ENCODE assay signal across 15 cellular contexts in the genomic region with DNA sequence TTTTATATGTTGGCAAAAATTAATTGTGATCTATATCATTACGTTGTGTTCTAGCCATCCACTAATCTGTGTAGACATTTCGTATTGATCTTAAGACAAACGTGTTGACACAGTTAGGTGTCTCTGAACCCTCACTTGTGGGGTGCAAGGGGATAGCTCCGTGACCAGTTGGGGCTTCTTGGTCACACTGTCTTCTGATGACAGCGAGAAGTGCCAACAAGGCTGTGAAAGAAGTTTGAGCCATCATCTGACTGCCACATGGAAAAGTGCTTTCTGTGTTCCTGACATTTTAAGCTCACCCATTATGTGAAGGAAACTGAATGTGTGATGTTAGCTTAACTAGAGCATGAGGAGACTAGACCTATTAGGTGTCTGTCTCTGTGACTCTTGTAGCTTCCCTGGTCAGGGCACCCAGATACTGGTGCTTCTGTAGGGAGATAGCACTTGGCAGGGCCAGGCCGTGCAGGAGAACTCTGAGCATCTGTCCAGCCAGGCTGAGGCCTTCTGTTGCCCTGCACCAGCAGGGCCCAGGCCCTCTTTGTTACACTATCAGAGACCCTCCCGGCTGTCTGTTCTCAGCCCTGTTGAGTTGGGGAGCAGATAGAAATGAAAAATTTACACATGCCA. TPM values are rescaled to one million over a fixed set of nuclear protein-coding genes. Genes with fewer than 3 reads are reported as not detected.
DNase-seq lines count a peak whose midpoint lies in the region; ATAC-seq and TF ChIP-seq lines count a peak whose summit lies in the region.
"Had no signal": no experiment of that assay in that cellular context is flagged by ENCODE, and none has a peak within 500 bp of the region (broad histone marks: within the 10 kb centered on the region; RNA-seq: fewer than 3 reads in every experiment).

No MANE protein-coding gene starts in this region.

- ATAC-seq in GM23338 (no peak), right cardiac atrium (peak; percentile 84 to 88), GM19397 (IDR thresholded peaks at IDR 0.05; ENCODE audit: unreplicated experiment) (no peak)
- ATAC-seq in naive thymus-derived CD4-positive, alpha-beta T cell = no peak
- ATAC-seq: GM12878, HCT116 had no signal

- H3K27me3 ChIP-seq in GM23338 (ENCODE audit: insufficient read depth) = no peaks in the 10 kb centered on the region
- H3K27me3 ChIP-seq in endodermal cell (ENCODE audit: control insufficient read depth, insufficient read depth, low read length, poor library complexity, severe bottlenecking) = no peaks in the 10 kb centered on the region
- H3K27me3 ChIP-seq in right cardiac atrium (ENCODE audit: control insufficient read depth, insufficient read depth) = no peaks in the 10 kb centered on the region
- no peaks in the 10 kb centered on the region for H3K27me3 ChIP-seq in naive thymus-derived CD4-positive, alpha-beta T cell (ENCODE audit: control insufficient read depth in 2 of 2, insufficient read depth in 2 of 2, low read length in 2 of 2)
- H3K27me3 ChIP-seq: BLaER1 treated with 17β-estradiol and CSF1 and Interleukin-3, amounts not matched to agents 10 nM and 100 nM had no signal

- no peaks in the 10 kb centered on the region for H3K9me3 Mint-ChIP-seq in activated T-cell treated with anti-CD3 and anti-CD28 coated beads, Interleukin-2, amount 50 U/mL, for 24 hours
- H3K9me3 Mint-ChIP-seq in GM23338 = no peaks in the 10 kb centered on the region
- no peaks in the 10 kb centered on the region for H3K9me3 Mint-ChIP-seq in endodermal cell
- no peaks in the 10 kb centered on the region for H3K9me3 Mint-ChIP-seq in naive thymus-derived CD4-positive, alpha-beta T cell

- H4K20me1 ChIP-seq in GM23338 (replicated peaks; ENCODE audit: insufficient read depth) = peaks cover 21% of the 10 kb centered on the region

- no peaks in the 10 kb centered on the region for H3K9me2 ChIP-seq in GM23338 (ENCODE audit: insufficient read depth)

- H2AFZ ChIP-seq in GM23338 = no peak overlapping the region

- H3K27ac ChIP-seq in GM23338 (ENCODE audit: low read depth) (peak overlapping the region; percentile 39; the same call in 1 of the 2 replicates), endodermal cell (ENCODE audit: low read depth, low read length) (no peak overlapping the region), right cardiac atrium (ENCODE audit: low read length) (no peak overlapping the region)
- H3K27ac ChIP-seq in naive thymus-derived CD4-positive, alpha-beta T cell (ENCODE audit: low read depth, low read length) = no peak overlapping the region
- H3K27ac ChIP-seq: BLaER1 treated with 17β-estradiol and CSF1 and Interleukin-3, amounts not matched to agents 10 nM and 100 nM had no signal

- H3K4me1 Mint-ChIP-seq in activated T-cell treated with anti-CD3 and anti-CD28 coated beads, Interleukin-2, amount 50 U/mL, for 24 hours (ENCODE audit: low read depth) = peaks cover 8% of the 10 kb centered on the region
- peaks cover 9% of the 10 kb centered on the region; the same call in 2 of the 3 replicates for H3K4me1 Mint-ChIP-seq in GM23338
- peaks cover 7% of the 10 kb centered on the region for H3K4me1 Mint-ChIP-seq in endodermal cell
- peaks cover 7 to 26% (median 17%) of the 10 kb centered on the region in 7 donors for H3K4me1 Mint-ChIP-seq in naive thymus-derived CD4-positive, alpha-beta T cell

- no peaks in the 10 kb centered on the region for H3F3A ChIP-seq in GM23338 (replicated peaks; ENCODE audit: low read depth)

- peak overlapping the region; percentile 39 for H3K27ac Mint-ChIP-seq in activated T-cell treated with anti-CD3 and anti-CD28 coated beads, Interleukin-2, amount 50 U/mL, for 24 hours
- no peak overlapping the region; the same call in 1 of the 2 replicates for H3K27ac Mint-ChIP-seq in GM23338
- peak overlapping the region; percentile 28 for H3K27ac Mint-ChIP-seq in endodermal cell
- H3K27ac Mint-ChIP-seq in naive thymus-derived CD4-positive, alpha-beta T cell = peak overlapping the region in 4 of 9 donors; percentile 12 to 67 (median 54)

- H3K27me3 Mint-ChIP-seq in activated T-cell treated with anti-CD3 and anti-CD28 coated beads, Interleukin-2, amount 50 U/mL, for 24 hours = no peaks in the 10 kb centered on the region
- peaks cover 8% of the 10 kb centered on the region for H3K27me3 Mint-ChIP-seq in GM23338 (ENCODE audit: insufficient read depth, low read depth, poor library complexity)
- no peaks in the 10 kb centered on the region for H3K27me3 Mint-ChIP-seq in endodermal cell (ENCODE audit: insufficient read depth)
- H3K27me3 Mint-ChIP-seq in naive thymus-derived CD4-positive, alpha-beta T cell = no peaks in the 10 kb centered on the region

- intact Hi-C loops in right cardiac atrium (cut with DNase I) = loop anchor here in 3 of 4 donors (10.0 kb wide), 1 partner anchor 69 kb away; a partner anchor contains a TSS
- intact Hi-C loops in naive thymus-derived CD4-positive, alpha-beta T cell (cut with micrococcal nuclease) = no loop called here

- WGBS in endodermal cell (ENCODE audit: insufficient coverage in 1 of 2, insufficient read length in 1 of 2), 2 experiments = 92 to 97% methylated on average over 6 to 7 of the region's 7 CpGs
- 65% methylated on average over 7 of the region's 7 CpGs for WGBS in right cardiac atrium

- no peak for TF ChIP-seq CTCF in GM23338 (conservative IDR thresholded peaks at IDR 0.05; ENCODE audit: low read depth in 2 of 2)
- TF ChIP-seq CTCF in endodermal cell (conservative IDR thresholded peaks at IDR 0.05) = no peak

- H3K4me2 ChIP-seq in GM23338 = no peak overlapping the region
- H3K4me2 ChIP-seq: BLaER1 treated with 17β-estradiol and CSF1 and Interleukin-3, amounts not matched to agents 10 nM and 100 nM had no signal

- H3K4me3 ChIP-seq in GM23338 = no peak overlapping the region
- H3K4me3 ChIP-seq in endodermal cell (ENCODE audit: low read length) = no peak overlapping the region
- H3K4me3 ChIP-seq in right cardiac atrium (ENCODE audit: low read length) = no peak overlapping the region
- H3K4me3 ChIP-seq in naive thymus-derived CD4-positive, alpha-beta T cell (ENCODE audit: low read length) = no peak overlapping the region
- H3K4me3 ChIP-seq: BLaER1 treated with 17β-estradiol and CSF1 and Interleukin-3, amounts not matched to agents 10 nM and 100 nM; GM12878 had no signal

- no peaks in the 10 kb centered on the region for H3K9me3 ChIP-seq in endodermal cell (ENCODE audit: control insufficient read depth, low read length)
- no peaks in the 10 kb centered on the region for H3K9me3 ChIP-seq in right cardiac atrium (ENCODE audit: control insufficient read depth, low read length)
- no peaks in the 10 kb centered on the region for H3K9me3 ChIP-seq in naive thymus-derived CD4-positive, alpha-beta T cell (ENCODE audit: control insufficient read depth in 2 of 3, low read length in 3 of 3)
- H3K9me3 ChIP-seq: BLaER1 treated with 17β-estradiol and CSF1 and Interleukin-3, amounts not matched to agents 10 nM and 100 nM had no signal

- CTCF ChIA-PET in naive thymus-derived CD4-positive, alpha-beta T cell (lab: Charles Lee) = no interaction called here

- H3K36me3 ChIP-seq in GM23338 (ENCODE audit: insufficient read depth) (peaks cover 4% of the 10 kb centered on the region; the same call in 1 of the 2 replicates), endodermal cell (ENCODE audit: control insufficient read depth, insufficient read depth, low read length) (peaks cover 40% of the 10 kb centered on the region)
- H3K36me3 ChIP-seq in naive thymus-derived CD4-positive, alpha-beta T cell (ENCODE audit: control insufficient read depth in 2 of 3, insufficient read depth in 3 of 3, low read length in 3 of 3) = peaks cover 0 to 53% (median 4%) of the 10 kb centered on the region in 3 experiments

- peaks cover 92% of the 10 kb centered on the region for H3K36me3 Mint-ChIP-seq in activated T-cell treated with anti-CD3 and anti-CD28 coated beads, Interleukin-2, amount 50 U/mL, for 24 hours (ENCODE audit: low read depth)
- H3K36me3 Mint-ChIP-seq in GM23338 (ENCODE audit: low read depth) = peaks cover 23% of the 10 kb centered on the region
- peaks cover 45% of the 10 kb centered on the region for H3K36me3 Mint-ChIP-seq in endodermal cell (ENCODE audit: low read depth)
- peaks cover 9 to 46% (median 15%) of the 10 kb centered on the region in 5 donors for H3K36me3 Mint-ChIP-seq in naive thymus-derived CD4-positive, alpha-beta T cell

- H3K79me2 ChIP-seq in GM23338 (replicated peaks; ENCODE audit: insufficient read depth) = peaks cover 61% of the 10 kb centered on the region

- no peak overlapping the region for H3K4me3 Mint-ChIP-seq in activated T-cell treated with anti-CD3 and anti-CD28 coated beads, Interleukin-2, amount 50 U/mL, for 24 hours
- no peak overlapping the region for H3K4me3 Mint-ChIP-seq in GM23338
- H3K4me3 Mint-ChIP-seq in endodermal cell = no peak overlapping the region
- no peak overlapping the region for H3K4me3 Mint-ChIP-seq in naive thymus-derived CD4-positive, alpha-beta T cell

- no peak for DNase-seq in activated T-cell treated with anti-CD3 and anti-CD28 coated beads, Interleukin-2, amount 50 U/mL, for 24 hours
- DNase-seq in activated T-cell treated with anti-CD3 and anti-CD28 coated beads, Interleukin-2, amount 50 U/mL, for 48 hours = no peak
- DNase-seq in GM23338 (ENCODE audit: low spot score) (no peak), endodermal cell (no peak), right cardiac atrium (peak in 1 of 3 donors; percentile 64), kidney tubule cell (ENCODE audit: low spot score) (no peak)
- no peak for DNase-seq in naive thymus-derived CD4-positive, alpha-beta T cell
- DNase-seq: DMS153, NCI-H1436, NCI-H2029 treated with DMSO at 0.1 percent for 48 hours, NCI-H510A treated with DMSO at 0.1 percent for 48 hours had no signal

- POLR2A ChIA-PET in naive thymus-derived CD4-positive, alpha-beta T cell (lab: Charles Lee) = no interaction called here

- H3K4me1 ChIP-seq in GM23338 (ENCODE audit: insufficient read depth) = no peaks in the 10 kb centered on the region
- H3K4me1 ChIP-seq in endodermal cell (ENCODE audit: control insufficient read depth, insufficient read depth, low read length) = no peaks in the 10 kb centered on the region
- H3K4me1 ChIP-seq in right cardiac atrium (ENCODE audit: control insufficient read depth, insufficient read depth, low read length) = peaks cover 10% of the 10 kb centered on the region
- no peaks in the 10 kb centered on the region for H3K4me1 ChIP-seq in naive thymus-derived CD4-positive, alpha-beta T cell (ENCODE audit: control insufficient read depth in 2 of 2, insufficient read depth in 2 of 2, low read length in 2 of 2)

- no peak overlapping the region for H3K9ac ChIP-seq in endodermal cell (ENCODE audit: extremely low read depth, low read length, poor library complexity, severe bottlenecking)
- H3K9ac ChIP-seq: BLaER1 treated with 17β-estradiol and CSF1 and Interleukin-3, amounts not matched to agents 10 nM and 100 nM had no signal

TF ChIP-seq in GM23338, 12 proteins besides CTCF, POLR2A, EP300 and RAD21 (continues in another document):
- TF ChIP-seq ZNF114 (CRISPR knock-in tag; IDR thresholded peaks at IDR 0.05) = no peak

RNA-seq across cellular contexts. Expression of a gene that starts 52.8 kb away (rescaled TPM):
- total RNA-seq in GM23338 (2014; rRNA removed; shearing (Covaris generic)) = 8.9 and 11.8 TPM in 2 replicates
- polyA plus RNA-seq in GM23338 (2016; fragmentation: Nextera tagmentation; extraction: Ambion mirVana) (4.3 and 5.0 TPM in 2 replicates), right cardiac atrium (28.3 TPM)
- total RNA-seq in endodermal cell (10 to 100 TPM; 17.1 to 20.2 TPM), right cardiac atrium (10 to 100 TPM; 31.1 to 32.4 (median 31.6) TPM)
- polyA plus RNA-seq in endodermal cell (2013, experiment 1 of 2) = 21.4 TPM
- polyA plus RNA-seq in endodermal cell (2013, experiment 2 of 2) = 21.7 TPM
- total RNA-seq in naive thymus-derived CD4-positive, alpha-beta T cell = 10 to 100 TPM; 23.2 to 39.3 (median 29.6) TPM
- 1 to 10 TPM; 1.0 to 3.5 TPM for polyA plus RNA-seq in naive thymus-derived CD4-positive, alpha-beta T cell

Comparison
In these comparisons a context has a peak if more than half of its experiments do, and no peak if none do; other contexts are left out.
1. ATAC-seq: peak in right cardiac atrium (2 of 2); none in GM23338 (single experiment), naive thymus-derived CD4-positive, alpha-beta T cell (single experiment) and GM19397 (single experiment).
2. intact Hi-C loops: an anchor here in right cardiac atrium (10.0 kb wide); none called in naive thymus-derived CD4-positive, alpha-beta T cell.